Comparison of ENCODE assay signal across 8 cellular contexts in genomic region chr1:6209661-6210605, GRCh38. TPM values are rescaled to one million over a fixed set of nuclear protein-coding genes. Genes with fewer than 3 reads are reported as not detected.
DNase-seq lines count a peak whose midpoint lies in the region; ATAC-seq and TF ChIP-seq lines count a peak whose summit lies in the region.

No MANE protein-coding gene starts in this region.

- CTCF ChIA-PET in AG04450 (lab: Charles Lee): interaction anchor here (1.0 kb wide), 1 partner anchor 9 kb away, joined by 3 read pairs; no protein-coding TSS in a partner anchor
- CTCF ChIA-PET in activated CD8-positive, alpha-beta T cell treated with anti-CD3 and anti-CD28 coated beads for 36 hours (lab: Charles Lee): interaction anchor here (1.0 to 1.5 kb wide), 4 partner anchors 12 to 25 kb away, joined by 3 to 5 read pairs (median 3); no protein-coding TSS in a partner anchor
- CTCF ChIA-PET in HEK293T (lab: Yijun Ruan, JAX): no interaction called here

- no peak overlapping the region for H3K9ac ChIP-seq in iPS-15b (ENCODE audit: low read depth, low read length)

- in situ Hi-C loops in GM13976 (cut with MboI; ENCODE audit: low sequenced_read_pairs, unreplicated experiment) (no loop called here), G401 (cut with HindIII; ENCODE audit: low sequenced_read_pairs) (no loop called here)

- no peaks in the 10 kb centered on the region for H3K27me3 ChIP-seq in AG04450 (ENCODE audit: control insufficient read depth, insufficient read depth, low read length)
- peaks cover 21% of the 10 kb centered on the region for H3K27me3 ChIP-seq in iPS-15b (ENCODE audit: control insufficient read depth, insufficient read depth, low read length)
- H3K27me3 ChIP-seq in tibial artery: no peaks in the 10 kb centered on the region

- peak; percentile 28 for TF ChIP-seq CTCF in AG04450 (IDR thresholded peaks at IDR 0.05; ENCODE audit: low read depth, low read length)
- TF ChIP-seq CTCF in GM13976 (IDR thresholded peaks at IDR 0.05; ENCODE audit: borderline replicate concordance, control extremely low read depth, extremely low read depth, insufficient read depth, missing control alignments): peak; percentile 7
- peak; percentile 29 for TF ChIP-seq CTCF in activated CD8-positive, alpha-beta T cell treated with anti-CD3 and anti-CD28 coated beads for 36 hours (IDR thresholded peaks at IDR 0.05)
- TF ChIP-seq CTCF in tibial artery (IDR thresholded peaks at IDR 0.05): no peak

- H3K4me1 Mint-ChIP-seq in activated CD8-positive, alpha-beta T cell treated with anti-CD3 and anti-CD28 coated beads for 36 hours (ENCODE audit: low read depth): peaks cover 12% of the 10 kb centered on the region

- H3K9me3 Mint-ChIP-seq in activated CD8-positive, alpha-beta T cell treated with anti-CD3 and anti-CD28 coated beads for 36 hours: no peaks in the 10 kb centered on the region

- H3K4me3 ChIP-seq in AG04450 (ENCODE audit: low read depth, low read length) (peak overlapping the region; percentile 48; the same call in 1 of the 2 replicates), iPS-15b (ENCODE audit: low read depth, low read length) (peak overlapping the region; percentile 58), tibial artery (no peak overlapping the region)

- H3K36me3 ChIP-seq in iPS-15b (ENCODE audit: control insufficient read depth, insufficient read depth, low read length) (no peaks in the 10 kb centered on the region), tibial artery (peaks cover 0 to 24% (median 0%) of the 10 kb centered on the region in 3 donors)

- DNase-seq in AG04450 (ENCODE audit: low read depth, low spot score) (no peak), GM13976 (ENCODE audit: low spot score) (no peak), G401 (ENCODE audit: low spot score) (no peak), tibial artery (no peak), HEK293T (ENCODE audit: extremely low spot score) (no peak)
- peak; percentile 49 for DNase-seq in activated CD8-positive, alpha-beta T cell treated with anti-CD3 and anti-CD28 coated beads for 36 hours

- H3K4me3 Mint-ChIP-seq in activated CD8-positive, alpha-beta T cell treated with anti-CD3 and anti-CD28 coated beads for 36 hours: no peak overlapping the region

- intact Hi-C loops in activated CD8-positive, alpha-beta T cell treated with anti-CD3 and anti-CD28 coated beads for 36 hours (cut with micrococcal nuclease): loop anchor here (5.0 kb wide), 1 partner anchor 37 kb away; no protein-coding TSS in a partner anchor
- intact Hi-C loops in tibial artery (cut with DNase I; ENCODE audit: low total_unique reads): no loop called here

- H3K27me3 Mint-ChIP-seq in activated CD8-positive, alpha-beta T cell treated with anti-CD3 and anti-CD28 coated beads for 36 hours: peaks cover 29% of the 10 kb centered on the region

- ATAC-seq in activated CD8-positive, alpha-beta T cell treated with anti-CD3 and anti-CD28 coated beads for 36 hours: peak; percentile 25
- ATAC-seq in HG02885 (IDR thresholded peaks at IDR 0.05; ENCODE audit: poor library complexity, unreplicated experiment): no peak

- H3K27ac ChIP-seq in AG04450 (ENCODE audit: low read depth, low read length): no peak overlapping the region
- no peak overlapping the region for H3K27ac ChIP-seq in tibial artery

- H3K4me1 ChIP-seq in iPS-15b (ENCODE audit: control insufficient read depth, insufficient read depth, low read length): peaks cover 11% of the 10 kb centered on the region
- H3K4me1 ChIP-seq in tibial artery: peaks cover 0 to 41% (median 27%) of the 10 kb centered on the region in 4 donors

- POLR2A ChIA-PET in AG04450 (lab: Yijun Ruan, JAX) (no interaction called here), HEK293T (lab: Yijun Ruan, JAX) (no interaction called here)
- POLR2A ChIA-PET in activated CD8-positive, alpha-beta T cell treated with anti-CD3 and anti-CD28 coated beads for 36 hours (lab: Charles Lee): interaction anchor here (1.0 kb wide), 1 partner anchor 12 kb away, joined by 3 read pairs; no protein-coding TSS in a partner anchor

- H3K27ac Mint-ChIP-seq in activated CD8-positive, alpha-beta T cell treated with anti-CD3 and anti-CD28 coated beads for 36 hours: no peak overlapping the region

- no peaks in the 10 kb centered on the region for H3K36me3 Mint-ChIP-seq in activated CD8-positive, alpha-beta T cell treated with anti-CD3 and anti-CD28 coated beads for 36 hours (ENCODE audit: low read depth)

- H3K9me3 ChIP-seq in AG04450 (ENCODE audit: control insufficient read depth, insufficient read depth, low read length) (no peaks in the 10 kb centered on the region; the same call in 1 of the 2 replicates), iPS-15b (ENCODE audit: control insufficient read depth, insufficient read depth, low read length) (no peaks in the 10 kb centered on the region), tibial artery (no peaks in the 10 kb centered on the region)

TF ChIP-seq in HEK293T, 16 proteins besides CTCF, POLR2A, EP300 and RAD21:
- no peak for TF ChIP-seq LEF1 (IDR thresholded peaks at IDR 0.05; ENCODE audit: borderline replicate concordance)
- TF ChIP-seq SUZ12 (IDR thresholded peaks at IDR 0.05): no peak
- no peak for TF ChIP-seq FOXK2 (IDR thresholded peaks at IDR 0.05)
- no peak for TF ChIP-seq L3MBTL2 (conservative IDR thresholded peaks at IDR 0.05)
- TF ChIP-seq ELF4 (IDR thresholded peaks at IDR 0.05): no peak
- TF ChIP-seq NFRKB (IDR thresholded peaks at IDR 0.05): no peak
- TF ChIP-seq CTBP1 (IDR thresholded peaks at IDR 0.05; ENCODE audit: borderline replicate concordance): no peak
- TF ChIP-seq HDGF (IDR thresholded peaks at IDR 0.05; ENCODE audit: borderline replicate concordance): no peak
- no peak for TF ChIP-seq FOXM1 (IDR thresholded peaks at IDR 0.05; ENCODE audit: borderline replicate concordance)
- TF ChIP-seq, protein P1, sequence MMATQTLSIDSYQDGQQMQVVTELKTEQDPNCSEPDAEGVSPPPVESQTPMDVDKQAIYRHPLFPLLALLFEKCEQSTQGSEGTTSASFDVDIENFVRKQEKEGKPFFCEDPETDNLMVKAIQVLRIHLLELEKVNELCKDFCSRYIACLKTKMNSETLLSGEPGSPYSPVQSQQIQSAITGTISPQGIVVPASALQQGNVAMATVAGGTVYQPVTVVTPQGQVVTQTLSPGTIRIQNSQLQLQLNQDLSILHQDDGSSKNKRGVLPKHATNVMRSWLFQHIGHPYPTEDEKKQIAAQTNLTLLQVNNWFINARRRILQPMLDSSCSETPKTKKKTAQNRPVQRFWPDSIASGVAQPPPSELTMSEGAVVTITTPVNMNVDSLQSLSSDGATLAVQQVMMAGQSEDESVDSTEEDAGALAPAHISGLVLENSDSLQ (IDR thresholded peaks at IDR 0.05): no peak
- TF ChIP-seq TARDBP (IDR thresholded peaks at IDR 0.05): no peak
- TF ChIP-seq ZNF384 (IDR thresholded peaks at IDR 0.05): no peak
- TF ChIP-seq FOXA1 (IDR thresholded peaks at IDR 0.05): no peak
- TF ChIP-seq BHLHE40 (IDR thresholded peaks at IDR 0.05; ENCODE audit: borderline replicate concordance): no peak

RNA-seq across cellular contexts. Expression of gene RNF207, which starts 4.0 kb away (rescaled TPM):
- polyA plus RNA-seq in AG04450 (2011; rRNA removed): 7.2 and 8.7 TPM in 2 replicates
- polyA minus RNA-seq in AG04450 (2011; rRNA and poly(A)+ RNA removed): 8.1 and 10.9 TPM in 2 replicates
- 1 to 10 TPM; 4.9 to 9.9 TPM for total RNA-seq in activated CD8-positive, alpha-beta T cell treated with anti-CD3 and anti-CD28 coated beads for 36 hours
- 0.44 and 5.1 TPM in 2 replicates for total RNA-seq in G401 (2014; rRNA removed; shearing (Covaris generic))

RNA-seq across cellular contexts. Expression of gene RPL22, which starts 10.5 kb away (rescaled TPM):
- 283 and 393 TPM in 2 replicates for polyA plus RNA-seq in AG04450 (2011; rRNA removed)
- polyA minus RNA-seq in AG04450 (2011; rRNA and poly(A)+ RNA removed): 36.3 and 49.0 TPM in 2 replicates
- 100 to 1,000 TPM; 372 to 473 TPM for total RNA-seq in activated CD8-positive, alpha-beta T cell treated with anti-CD3 and anti-CD28 coated beads for 36 hours
- 286 and 296 TPM in 2 replicates for total RNA-seq in G401 (2014; rRNA removed; shearing (Covaris generic))

RNA-seq across cellular contexts. Expression of gene ICMT, which starts 25.8 kb away (rescaled TPM):
- 59.3 and 65.3 TPM in 2 replicates for polyA plus RNA-seq in AG04450 (2011; rRNA removed)
- polyA minus RNA-seq in AG04450 (2011; rRNA and poly(A)+ RNA removed): 54.5 and 58.4 TPM in 2 replicates
- total RNA-seq in activated CD8-positive, alpha-beta T cell treated with anti-CD3 and anti-CD28 coated beads for 36 hours: 10 to 100 TPM; 35.3 to 38.1 TPM
- total RNA-seq in G401 (2014; rRNA removed; shearing (Covaris generic)): 93.8 and 107 TPM in 2 replicates

RNA-seq across cellular contexts. Expression of gene CHD5, which starts 29.8 kb away (rescaled TPM):
- 0.02 and 0.06 TPM in 2 replicates for polyA plus RNA-seq in AG04450 (2011; rRNA removed)
- 0.14 TPM in 1 of 2 replicates, not detected in the other for polyA minus RNA-seq in AG04450 (2011; rRNA and poly(A)+ RNA removed)
- under 1 TPM; 0.61 to 0.63 TPM for total RNA-seq in activated CD8-positive, alpha-beta T cell treated with anti-CD3 and anti-CD28 coated beads for 36 hours
- total RNA-seq in G401 (2014; rRNA removed; shearing (Covaris generic)): 12.0 and 13.5 TPM in 2 replicates

RNA-seq across cellular contexts. Expression of gene HES3, which starts 34.0 kb away (rescaled TPM):
- not detected in 2 replicates for polyA plus RNA-seq in AG04450 (2011; rRNA removed)
- not detected in 2 replicates for polyA minus RNA-seq in AG04450 (2011; rRNA and poly(A)+ RNA removed)
- total RNA-seq in activated CD8-positive, alpha-beta T cell treated with anti-CD3 and anti-CD28 coated beads for 36 hours: not detected
- total RNA-seq in G401 (2014; rRNA removed; shearing (Covaris generic)): not detected in 2 replicates

Comparison
In these comparisons a context has a peak if more than half of its experiments do, and no peak if none do; other contexts are left out.
1. H3K4me3 ChIP-seq: peak in AG04450 (single experiment) and iPS-15b (single experiment); none in tibial artery (0 of 2).
2. CTCF ChIP-seq: peak in AG04450 (single experiment), GM13976 (single experiment) and activated CD8-positive, alpha-beta T cell treated with anti-CD3 and anti-CD28 coated beads for 36 hours (single experiment); none in tibial artery (0 of 2).